Comparison of ENCODE assay signal across 9 cellular contexts in the genomic region with DNA sequence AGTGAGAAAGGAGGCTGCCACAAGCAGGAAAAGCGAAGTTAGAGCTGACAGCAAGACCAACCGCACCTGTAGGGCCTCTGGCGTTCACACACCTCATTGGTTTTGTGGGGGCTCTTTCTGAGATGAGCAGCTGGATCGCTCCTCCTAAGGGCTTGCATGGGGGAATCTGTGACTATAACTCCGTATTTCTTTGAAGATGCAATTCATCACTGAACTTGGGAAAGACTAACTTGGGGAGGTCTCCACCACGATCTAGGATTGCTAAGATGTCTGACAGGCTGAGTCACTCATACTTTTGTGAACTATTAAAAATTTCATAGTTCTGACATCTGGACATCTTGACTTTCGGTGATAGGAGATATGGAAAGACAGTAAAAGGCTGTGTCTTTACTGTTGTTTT.
A peak's percentile ranks its signal among the peaks of the same experiment; 100 is the strongest.
DNase-seq lines count a peak whose midpoint lies in the region; ATAC-seq, FAIRE-seq and TF ChIP-seq lines count a peak whose summit lies in the region.
"Had no signal": no experiment of that assay in that cellular context is flagged by ENCODE, and none has a peak within 500 bp of the region (broad histone marks: within the 10 kb centered on the region; RNA-seq: fewer than 3 reads in every experiment).

No MANE protein-coding gene starts in this region.

- ATAC-seq in A549, result peak in 1 of 2 experiments; percentile 47; a peak in 2 of 6 replicates
- no peak for ATAC-seq in effector memory CD8-positive, alpha-beta T cell (replicated peaks)

- no peak for TF ChIP-seq POLR2A in A549 (IDR thresholded peaks at IDR 0.05; ENCODE audit: low read length)
- TF ChIP-seq POLR2A in GM18951 (IDR thresholded peaks at IDR 0.05; ENCODE audit: extremely low read depth, insufficient read depth, insufficient read length), result peak; percentile 23

- POLR2A ChIA-PET in A549 (lab: Yijun Ruan, JAX), result no interaction called here

- H3K9me3 ChIP-seq in A549 (no peaks in the 10 kb centered on the region), ascending aorta (no peaks in the 10 kb centered on the region)

- H3K27ac Mint-ChIP-seq in effector memory CD8-positive, alpha-beta T cell, result no peak overlapping the region

- no peak overlapping the region for H3K4me3 Mint-ChIP-seq in effector memory CD8-positive, alpha-beta T cell

- peak overlapping the region; percentile 27; the same call in 2 of the 3 replicates for H3K4me2 ChIP-seq in A549

- no peaks in the 10 kb centered on the region for H3K9me3 Mint-ChIP-seq in effector memory CD8-positive, alpha-beta T cell

- DNase-seq in A549 (ENCODE audit: low read depth in 1 of 2, low spot score in 1 of 2) (no peak), ascending aorta (ENCODE audit: low spot score in 2 of 2) (peak in 1 of 2 donors; percentile 28), kidney tubule cell (ENCODE audit: low spot score) (peak; percentile 44), posterior cingulate gyrus (no peak), NCI-H748 treated with DMSO at 0.1 percent for 48 hours (lab: John Stamatoyannopoulos, UW) (no peak), NCI-H2107 (lab: John Stamatoyannopoulos, UW) (no peak)
- no peak for DNase-seq in effector memory CD8-positive, alpha-beta T cell
- DNase-seq: aorta had no signal

- peaks cover 10% of the 10 kb centered on the region in 2 donors for H3K4me1 Mint-ChIP-seq in effector memory CD8-positive, alpha-beta T cell (ENCODE audit: low read depth in 2 of 2)

- CTCF ChIA-PET in A549 (lab: Yijun Ruan, JAX), result interaction anchor here (0.8 to 1.2 kb wide), 3 partner anchors 11 to 210 kb away, joined by 3 to 4 read pairs (median 4); no protein-coding TSS in a partner anchor

- H3K27me3 Mint-ChIP-seq in effector memory CD8-positive, alpha-beta T cell, result no peaks in the 10 kb centered on the region

- TF ChIP-seq CTCF in A549 (IDR thresholded peaks at IDR 0.05), result no peak
- TF ChIP-seq CTCF in ascending aorta (IDR thresholded peaks at IDR 0.05), result no peak

- no peaks in the 10 kb centered on the region for H3K27me3 ChIP-seq in ascending aorta

- TF ChIP-seq EP300 in A549 (IDR thresholded peaks at IDR 0.05), result no peak

- WGBS in A549 (ENCODE audit: missing lambda C conversion rate), result 70% methylated on average over 7 of the region's 7 CpGs

- H3K4me1 ChIP-seq in A549 (peaks cover 12% of the 10 kb centered on the region), ascending aorta (peaks cover 8 to 21% of the 10 kb centered on the region in 2 donors)

- no peak for TF ChIP-seq RAD21 in A549 (conservative IDR thresholded peaks at IDR 0.05 in 1 of 2, IDR thresholded peaks at IDR 0.05 in 1 of 2)

- in situ Hi-C loops in GM18951 (cut with MboI; ENCODE audit: low sequenced_read_pairs, unreplicated experiment), result no loop called here

- peaks cover 5% of the 10 kb centered on the region for H3K36me3 Mint-ChIP-seq in effector memory CD8-positive, alpha-beta T cell (ENCODE audit: insufficient read depth)

- no peak for FAIRE-seq in A549 (lab: Jason Lieb, UNC)

- H3K27ac ChIP-seq in A549 (peak overlapping the region in 1 of 2 experiments; percentile 55; a peak in 2 of 6 replicates), ascending aorta (peak overlapping the region; percentile 15 to 23)

- H3K36me3 ChIP-seq in ascending aorta, result no peaks in the 10 kb centered on the region

- intact Hi-C loops in ascending aorta (cut with DNase I), result no loop called here
- intact Hi-C loops in posterior cingulate gyrus (cut with DNase I), result no loop called here

- H3K4me3 ChIP-seq in A549, result no peak overlapping the region
- no peak overlapping the region for H3K4me3 ChIP-seq in ascending aorta

TF ChIP-seq in A549, 52 proteins besides CTCF, POLR2A, EP300 and RAD21:
- TF ChIP-seq, protein P1, sequence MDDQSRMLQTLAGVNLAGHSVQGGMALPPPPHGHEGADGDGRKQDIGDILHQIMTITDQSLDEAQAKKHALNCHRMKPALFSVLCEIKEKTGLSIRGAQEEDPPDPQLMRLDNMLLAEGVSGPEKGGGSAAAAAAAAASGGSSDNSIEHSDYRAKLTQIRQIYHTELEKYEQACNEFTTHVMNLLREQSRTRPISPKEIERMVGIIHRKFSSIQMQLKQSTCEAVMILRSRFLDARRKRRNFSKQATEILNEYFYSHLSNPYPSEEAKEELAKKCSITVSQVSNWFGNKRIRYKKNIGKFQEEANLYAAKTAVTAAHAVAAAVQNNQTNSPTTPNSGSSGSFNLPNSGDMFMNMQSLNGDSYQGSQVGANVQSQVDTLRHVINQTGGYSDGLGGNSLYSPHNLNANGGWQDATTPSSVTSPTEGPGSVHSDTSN (IDR thresholded peaks at IDR 0.05), result no peak
- no peak for TF ChIP-seq HOXB5 (CRISPR knock-in tag; IDR thresholded peaks at IDR 0.05)
- TF ChIP-seq MAFK (IDR thresholded peaks at IDR 0.05; ENCODE audit: partially characterized antibody), result no peak
- no peak for TF ChIP-seq RCOR1 (IDR thresholded peaks at IDR 0.05; ENCODE audit: low read depth, low read length)
- TF ChIP-seq MYC (IDR thresholded peaks at IDR 0.05; ENCODE audit: borderline replicate concordance, low read length), result no peak
- TF ChIP-seq NPAS2 (CRISPR knock-in tag; IDR thresholded peaks at IDR 0.05; ENCODE audit: borderline replicate concordance), result no peak
TF ChIP-seq in A549: peak in this region for 0.
